Comparison of ENCODE assay signal across 10 cellular contexts in genomic region chr17:42310281-42311156, GRCh38. TPM values are rescaled to one million over a fixed set of nuclear protein-coding genes. Genes with fewer than 3 reads are reported as not detected.
DNase-seq lines count a peak whose midpoint lies in the region; ATAC-seq and TF ChIP-seq lines count a peak whose summit lies in the region.
"Had no signal": no experiment of that assay in that cellular context is flagged by ENCODE, and none has a peak within 500 bp of the region (broad histone marks: within the 10 kb centered on the region; RNA-seq: fewer than 3 reads in every experiment).

No MANE protein-coding gene starts in this region.

- peaks cover 52% of the 10 kb centered on the region for H3K4me1 Mint-ChIP-seq in activated CD4-positive, alpha-beta memory T cell treated with anti-CD3 and anti-CD28 coated beads, Interleukin-2, amount 10 ng/mL, durations not matched to agents 7 days and 5 days
- H3K4me1 Mint-ChIP-seq in stimulated activated naive CD8-positive, alpha-beta T cell treated with anti-CD3 and anti-CD28 coated beads, Interleukin-15, Interleukin-2, amounts not matched to agents 100 ng/mL and 50 ng/mL, for 24 hours (ENCODE audit: low read depth) = peaks cover 74% of the 10 kb centered on the region

- no peaks in the 10 kb centered on the region for H3K36me3 ChIP-seq in hepatocyte (replicated peaks; ENCODE audit: insufficient read depth, low read depth)

- H3K4me1 ChIP-seq in hepatocyte (ENCODE audit: insufficient read depth) = peaks cover 38% of the 10 kb centered on the region

- H3K4me2 ChIP-seq in hepatocyte = peak overlapping the region; percentile 71

- DNase-seq in NCI-H748 (lab: John Stamatoyannopoulos, UW; ENCODE audit: unreplicated experiment) = peak; percentile 12
- no peak for DNase-seq in NCI-H748 treated with DMSO at 0.1 percent for 48 hours (lab: John Stamatoyannopoulos, UW)
- no peak for DNase-seq in activated CD4-positive, alpha-beta memory T cell treated with anti-CD3 and anti-CD28 coated beads, Interleukin-2, amount 10 ng/mL, durations not matched to agents 7 days and 5 days
- no peak for DNase-seq in hepatocyte (ENCODE audit: low spot score)
- no peak for DNase-seq in NCI-H1436 treated with DMSO at 0.1 percent for 48 hours (lab: John Stamatoyannopoulos, UW)
- DNase-seq in DMS79 treated with DMSO at 0.1 percent for 48 hours (lab: John Stamatoyannopoulos, UW) = no peak
- DNase-seq: 8988T, NCI-H774 had no signal

- no peak for TF ChIP-seq CTCF in hepatocyte (IDR thresholded peaks at IDR 0.05; ENCODE audit: poor library complexity)

- H4K20me1 ChIP-seq in hepatocyte (ENCODE audit: insufficient read depth, poor library complexity, severe bottlenecking) = no peaks in the 10 kb centered on the region

- ATAC-seq in GM19467 (IDR thresholded peaks at IDR 0.05; ENCODE audit: unreplicated experiment) = no peak

- no peak overlapping the region for H2AFZ ChIP-seq in hepatocyte

- H3K27ac Mint-ChIP-seq in activated CD4-positive, alpha-beta memory T cell treated with anti-CD3 and anti-CD28 coated beads, Interleukin-2, amount 10 ng/mL, durations not matched to agents 7 days and 5 days = peak overlapping the region; percentile 44
- H3K27ac Mint-ChIP-seq in stimulated activated naive CD8-positive, alpha-beta T cell treated with anti-CD3 and anti-CD28 coated beads, Interleukin-15, Interleukin-2, amounts not matched to agents 100 ng/mL and 50 ng/mL, for 24 hours = peak overlapping the region; percentile 88

- CTCF ChIA-PET in activated CD4-positive, alpha-beta memory T cell treated with anti-CD3 and anti-CD28 coated beads, Interleukin-2, amount 10 ng/mL, durations not matched to agents 7 days and 5 days (lab: Charles Lee) = interaction anchor here (1.1 to 20.0 kb wide), 11 partner anchors 11 to 347 kb away, joined by 3 to 342 read pairs (median 5); no protein-coding TSS in a partner anchor

- no peaks in the 10 kb centered on the region for H3K79me2 ChIP-seq in hepatocyte

- H3K27me3 ChIP-seq in hepatocyte = no peaks in the 10 kb centered on the region

- peaks cover 72% of the 10 kb centered on the region for H3K36me3 Mint-ChIP-seq in activated CD4-positive, alpha-beta memory T cell treated with anti-CD3 and anti-CD28 coated beads, Interleukin-2, amount 10 ng/mL, durations not matched to agents 7 days and 5 days (ENCODE audit: low read depth)
- peaks cover 65% of the 10 kb centered on the region for H3K36me3 Mint-ChIP-seq in stimulated activated naive CD8-positive, alpha-beta T cell treated with anti-CD3 and anti-CD28 coated beads, Interleukin-15, Interleukin-2, amounts not matched to agents 100 ng/mL and 50 ng/mL, for 24 hours (ENCODE audit: low read depth)

- no peaks in the 10 kb centered on the region for H3K27me3 Mint-ChIP-seq in activated CD4-positive, alpha-beta memory T cell treated with anti-CD3 and anti-CD28 coated beads, Interleukin-2, amount 10 ng/mL, durations not matched to agents 7 days and 5 days
- no peaks in the 10 kb centered on the region for H3K27me3 Mint-ChIP-seq in stimulated activated naive CD8-positive, alpha-beta T cell treated with anti-CD3 and anti-CD28 coated beads, Interleukin-15, Interleukin-2, amounts not matched to agents 100 ng/mL and 50 ng/mL, for 24 hours

- H3K9me3 ChIP-seq in hepatocyte (ENCODE audit: low read depth) = no peaks in the 10 kb centered on the region

- 76% methylated on average over 20 of the region's 20 CpGs for WGBS in hepatocyte (ENCODE audit: low lambda C conversion rate, missing lambda C conversion rate)

- H3K9me3 Mint-ChIP-seq in activated CD4-positive, alpha-beta memory T cell treated with anti-CD3 and anti-CD28 coated beads, Interleukin-2, amount 10 ng/mL, durations not matched to agents 7 days and 5 days = no peaks in the 10 kb centered on the region
- H3K9me3 Mint-ChIP-seq in stimulated activated naive CD8-positive, alpha-beta T cell treated with anti-CD3 and anti-CD28 coated beads, Interleukin-15, Interleukin-2, amounts not matched to agents 100 ng/mL and 50 ng/mL, for 24 hours = no peaks in the 10 kb centered on the region

- H3K27ac ChIP-seq in hepatocyte = peak overlapping the region; percentile 88

- POLR2A ChIA-PET in activated CD4-positive, alpha-beta memory T cell treated with anti-CD3 and anti-CD28 coated beads, Interleukin-2, amount 10 ng/mL, durations not matched to agents 7 days and 5 days (lab: Charles Lee) = interaction anchor here (0.7 to 3.9 kb wide), 8 partner anchors 8 to 146 kb away, joined by 3 to 19 read pairs (median 4); partner anchors contain the start of gene STAT5A

- H3K9me2 ChIP-seq in hepatocyte (replicated peaks; ENCODE audit: insufficient read depth) = no peaks in the 10 kb centered on the region

- no peak overlapping the region for H3K4me3 Mint-ChIP-seq in activated CD4-positive, alpha-beta memory T cell treated with anti-CD3 and anti-CD28 coated beads, Interleukin-2, amount 10 ng/mL, durations not matched to agents 7 days and 5 days
- peak overlapping the region; percentile 43 for H3K4me3 Mint-ChIP-seq in stimulated activated naive CD8-positive, alpha-beta T cell treated with anti-CD3 and anti-CD28 coated beads, Interleukin-15, Interleukin-2, amounts not matched to agents 100 ng/mL and 50 ng/mL, for 24 hours

- H3K4me3 ChIP-seq in hepatocyte = no peak overlapping the region

RNA-seq across cellular contexts. Expression of gene STAT5A, which starts 22.2 kb away (rescaled TPM):
- 10 to 100 TPM; 88.4 to 96.7 TPM for total RNA-seq in activated CD4-positive, alpha-beta memory T cell treated with anti-CD3 and anti-CD28 coated beads, Interleukin-2, amount 10 ng/mL, durations not matched to agents 7 days and 5 days
- 5.5 and 6.5 TPM in 2 replicates for total RNA-seq in hepatocyte
- 3.5 and 6.1 TPM in 2 replicates for polyA plus RNA-seq in hepatocyte

RNA-seq across cellular contexts. Expression of gene STAT5B, which starts 34.3 kb away (rescaled TPM):
- total RNA-seq in activated CD4-positive, alpha-beta memory T cell treated with anti-CD3 and anti-CD28 coated beads, Interleukin-2, amount 10 ng/mL, durations not matched to agents 7 days and 5 days = 100 to 1,000 TPM; 163 to 171 TPM
- 26.0 and 27.9 TPM in 2 replicates for total RNA-seq in hepatocyte
- 18.7 and 25.7 TPM in 2 replicates for polyA plus RNA-seq in hepatocyte

Comparison
In these comparisons a context has a peak if more than half of its experiments do, and no peak if none do; other contexts are left out.
1. RNA of gene STAT5A, which starts 22.2 kb away (total RNA-seq): 88.4 to 96.7 TPM in activated CD4-positive, alpha-beta memory T cell treated with anti-CD3 and anti-CD28 coated beads, Interleukin-2, amount 10 ng/mL, durations not matched to agents 7 days and 5 days; 5.5 to 6.5 TPM in hepatocyte; every median in the first group is over 10 times any median in the second.